In the genomic region with DNA sequence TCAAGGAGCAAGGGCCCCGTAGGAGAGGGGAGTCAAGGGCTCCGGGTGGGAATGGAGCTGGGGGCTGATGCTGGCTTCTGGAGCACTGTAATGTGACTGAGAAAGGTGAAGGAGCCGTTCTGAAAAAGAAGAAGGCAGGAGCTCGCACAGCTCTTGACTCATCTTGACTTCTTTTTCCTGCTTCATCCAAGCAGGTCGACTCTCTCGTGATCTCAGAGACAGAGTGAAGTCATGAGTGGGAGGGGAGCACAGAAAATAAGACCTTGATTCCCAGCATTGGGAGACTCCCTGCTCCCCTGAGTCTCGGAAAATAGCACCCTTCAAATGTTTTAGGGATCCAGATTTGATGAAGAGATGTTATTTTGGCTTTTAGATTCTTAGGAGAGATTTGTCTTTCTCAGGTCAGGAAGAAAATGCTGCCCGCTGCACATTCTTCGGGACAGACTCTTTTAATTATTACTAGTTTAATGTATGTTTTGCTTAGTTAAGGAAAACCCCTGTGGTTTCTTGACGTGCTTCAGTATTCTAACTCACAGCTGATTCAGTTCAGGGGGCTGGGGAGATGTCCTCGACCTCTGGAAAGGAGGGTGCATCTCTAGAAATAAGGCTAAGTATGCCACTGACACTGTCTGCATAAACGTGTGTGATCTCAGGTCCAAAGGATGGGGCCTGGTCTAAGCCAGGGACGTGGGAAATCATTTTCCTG, we compare ENCODE assay signal across 1 cellular context.
TF ChIP-seq lines count a peak whose summit lies in the region.

No MANE protein-coding gene starts in this region.

TF ChIP-seq in GM12878, 131 proteins besides CTCF, POLR2A, EP300 and RAD21:
- TF ChIP-seq, protein P1, sequence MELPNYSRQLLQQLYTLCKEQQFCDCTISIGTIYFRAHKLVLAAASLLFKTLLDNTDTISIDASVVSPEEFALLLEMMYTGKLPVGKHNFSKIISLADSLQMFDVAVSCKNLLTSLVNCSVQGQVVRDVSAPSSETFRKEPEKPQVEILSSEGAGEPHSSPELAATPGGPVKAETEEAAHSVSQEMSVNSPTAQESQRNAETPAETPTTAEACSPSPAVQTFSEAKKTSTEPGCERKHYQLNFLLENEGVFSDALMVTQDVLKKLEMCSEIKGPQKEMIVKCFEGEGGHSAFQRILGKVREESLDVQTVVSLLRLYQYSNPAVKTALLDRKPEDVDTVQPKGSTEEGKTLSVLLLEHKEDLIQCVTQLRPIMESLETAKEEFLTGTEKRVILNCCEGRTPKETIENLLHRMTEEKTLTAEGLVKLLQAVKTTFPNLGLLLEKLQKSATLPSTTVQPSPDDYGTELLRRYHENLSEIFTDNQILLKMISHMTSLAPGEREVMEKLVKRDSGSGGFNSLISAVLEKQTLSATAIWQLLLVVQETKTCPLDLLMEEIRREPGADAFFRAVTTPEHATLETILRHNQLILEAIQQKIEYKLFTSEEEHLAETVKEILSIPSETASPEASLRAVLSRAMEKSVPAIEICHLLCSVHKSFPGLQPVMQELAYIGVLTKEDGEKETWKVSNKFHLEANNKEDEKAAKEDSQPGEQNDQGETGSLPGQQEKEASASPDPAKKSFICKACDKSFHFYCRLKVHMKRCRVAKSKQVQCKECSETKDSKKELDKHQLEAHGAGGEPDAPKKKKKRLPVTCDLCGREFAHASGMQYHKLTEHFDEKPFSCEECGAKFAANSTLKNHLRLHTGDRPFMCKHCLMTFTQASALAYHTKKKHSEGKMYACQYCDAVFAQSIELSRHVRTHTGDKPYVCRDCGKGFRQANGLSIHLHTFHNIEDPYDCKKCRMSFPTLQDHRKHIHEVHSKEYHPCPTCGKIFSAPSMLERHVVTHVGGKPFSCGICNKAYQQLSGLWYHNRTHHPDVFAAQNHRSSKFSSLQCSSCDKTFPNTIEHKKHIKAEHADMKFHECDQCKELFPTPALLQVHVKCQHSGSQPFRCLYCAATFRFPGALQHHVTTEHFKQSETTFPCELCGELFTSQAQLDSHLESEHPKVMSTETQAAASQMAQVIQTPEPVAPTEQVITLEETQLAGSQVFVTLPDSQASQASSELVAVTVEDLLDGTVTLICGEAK (IDR thresholded peaks at IDR 0.05; ENCODE audit: borderline replicate concordance), result no peak
- TF ChIP-seq, protein P2, sequence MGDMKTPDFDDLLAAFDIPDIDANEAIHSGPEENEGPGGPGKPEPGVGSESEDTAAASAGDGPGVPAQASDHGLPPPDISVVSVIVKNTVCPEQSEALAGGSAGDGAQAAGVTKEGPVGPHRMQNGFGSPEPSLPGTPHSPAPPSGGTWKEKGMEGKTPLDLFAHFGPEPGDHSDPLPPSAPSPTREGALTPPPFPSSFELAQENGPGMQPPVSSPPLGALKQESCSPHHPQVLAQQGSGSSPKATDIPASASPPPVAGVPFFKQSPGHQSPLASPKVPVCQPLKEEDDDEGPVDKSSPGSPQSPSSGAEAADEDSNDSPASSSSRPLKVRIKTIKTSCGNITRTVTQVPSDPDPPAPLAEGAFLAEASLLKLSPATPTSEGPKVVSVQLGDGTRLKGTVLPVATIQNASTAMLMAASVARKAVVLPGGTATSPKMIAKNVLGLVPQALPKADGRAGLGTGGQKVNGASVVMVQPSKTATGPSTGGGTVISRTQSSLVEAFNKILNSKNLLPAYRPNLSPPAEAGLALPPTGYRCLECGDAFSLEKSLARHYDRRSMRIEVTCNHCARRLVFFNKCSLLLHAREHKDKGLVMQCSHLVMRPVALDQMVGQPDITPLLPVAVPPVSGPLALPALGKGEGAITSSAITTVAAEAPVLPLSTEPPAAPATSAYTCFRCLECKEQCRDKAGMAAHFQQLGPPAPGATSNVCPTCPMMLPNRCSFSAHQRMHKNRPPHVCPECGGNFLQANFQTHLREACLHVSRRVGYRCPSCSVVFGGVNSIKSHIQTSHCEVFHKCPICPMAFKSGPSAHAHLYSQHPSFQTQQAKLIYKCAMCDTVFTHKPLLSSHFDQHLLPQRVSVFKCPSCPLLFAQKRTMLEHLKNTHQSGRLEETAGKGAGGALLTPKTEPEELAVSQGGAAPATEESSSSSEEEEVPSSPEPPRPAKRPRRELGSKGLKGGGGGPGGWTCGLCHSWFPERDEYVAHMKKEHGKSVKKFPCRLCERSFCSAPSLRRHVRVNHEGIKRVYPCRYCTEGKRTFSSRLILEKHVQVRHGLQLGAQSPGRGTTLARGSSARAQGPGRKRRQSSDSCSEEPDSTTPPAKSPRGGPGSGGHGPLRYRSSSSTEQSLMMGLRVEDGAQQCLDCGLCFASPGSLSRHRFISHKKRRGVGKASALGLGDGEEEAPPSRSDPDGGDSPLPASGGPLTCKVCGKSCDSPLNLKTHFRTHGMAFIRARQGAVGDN (IDR thresholded peaks at IDR 0.05), result 0 out of 2 replicates have a peak, but pooled peaks have one; percentile 21
- TF ChIP-seq ZNF622 (IDR thresholded peaks at IDR 0.05), result no peak
- TF ChIP-seq, protein P3, sequence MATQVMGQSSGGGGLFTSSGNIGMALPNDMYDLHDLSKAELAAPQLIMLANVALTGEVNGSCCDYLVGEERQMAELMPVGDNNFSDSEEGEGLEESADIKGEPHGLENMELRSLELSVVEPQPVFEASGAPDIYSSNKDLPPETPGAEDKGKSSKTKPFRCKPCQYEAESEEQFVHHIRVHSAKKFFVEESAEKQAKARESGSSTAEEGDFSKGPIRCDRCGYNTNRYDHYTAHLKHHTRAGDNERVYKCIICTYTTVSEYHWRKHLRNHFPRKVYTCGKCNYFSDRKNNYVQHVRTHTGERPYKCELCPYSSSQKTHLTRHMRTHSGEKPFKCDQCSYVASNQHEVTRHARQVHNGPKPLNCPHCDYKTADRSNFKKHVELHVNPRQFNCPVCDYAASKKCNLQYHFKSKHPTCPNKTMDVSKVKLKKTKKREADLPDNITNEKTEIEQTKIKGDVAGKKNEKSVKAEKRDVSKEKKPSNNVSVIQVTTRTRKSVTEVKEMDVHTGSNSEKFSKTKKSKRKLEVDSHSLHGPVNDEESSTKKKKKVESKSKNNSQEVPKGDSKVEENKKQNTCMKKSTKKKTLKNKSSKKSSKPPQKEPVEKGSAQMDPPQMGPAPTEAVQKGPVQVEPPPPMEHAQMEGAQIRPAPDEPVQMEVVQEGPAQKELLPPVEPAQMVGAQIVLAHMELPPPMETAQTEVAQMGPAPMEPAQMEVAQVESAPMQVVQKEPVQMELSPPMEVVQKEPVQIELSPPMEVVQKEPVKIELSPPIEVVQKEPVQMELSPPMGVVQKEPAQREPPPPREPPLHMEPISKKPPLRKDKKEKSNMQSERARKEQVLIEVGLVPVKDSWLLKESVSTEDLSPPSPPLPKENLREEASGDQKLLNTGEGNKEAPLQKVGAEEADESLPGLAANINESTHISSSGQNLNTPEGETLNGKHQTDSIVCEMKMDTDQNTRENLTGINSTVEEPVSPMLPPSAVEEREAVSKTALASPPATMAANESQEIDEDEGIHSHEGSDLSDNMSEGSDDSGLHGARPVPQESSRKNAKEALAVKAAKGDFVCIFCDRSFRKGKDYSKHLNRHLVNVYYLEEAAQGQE (IDR thresholded peaks at IDR 0.05; ENCODE audit: low read depth, low read length), result no peak
- no peak for TF ChIP-seq YBX1 (IDR thresholded peaks at IDR 0.05)
